In the genomic region with DNA sequence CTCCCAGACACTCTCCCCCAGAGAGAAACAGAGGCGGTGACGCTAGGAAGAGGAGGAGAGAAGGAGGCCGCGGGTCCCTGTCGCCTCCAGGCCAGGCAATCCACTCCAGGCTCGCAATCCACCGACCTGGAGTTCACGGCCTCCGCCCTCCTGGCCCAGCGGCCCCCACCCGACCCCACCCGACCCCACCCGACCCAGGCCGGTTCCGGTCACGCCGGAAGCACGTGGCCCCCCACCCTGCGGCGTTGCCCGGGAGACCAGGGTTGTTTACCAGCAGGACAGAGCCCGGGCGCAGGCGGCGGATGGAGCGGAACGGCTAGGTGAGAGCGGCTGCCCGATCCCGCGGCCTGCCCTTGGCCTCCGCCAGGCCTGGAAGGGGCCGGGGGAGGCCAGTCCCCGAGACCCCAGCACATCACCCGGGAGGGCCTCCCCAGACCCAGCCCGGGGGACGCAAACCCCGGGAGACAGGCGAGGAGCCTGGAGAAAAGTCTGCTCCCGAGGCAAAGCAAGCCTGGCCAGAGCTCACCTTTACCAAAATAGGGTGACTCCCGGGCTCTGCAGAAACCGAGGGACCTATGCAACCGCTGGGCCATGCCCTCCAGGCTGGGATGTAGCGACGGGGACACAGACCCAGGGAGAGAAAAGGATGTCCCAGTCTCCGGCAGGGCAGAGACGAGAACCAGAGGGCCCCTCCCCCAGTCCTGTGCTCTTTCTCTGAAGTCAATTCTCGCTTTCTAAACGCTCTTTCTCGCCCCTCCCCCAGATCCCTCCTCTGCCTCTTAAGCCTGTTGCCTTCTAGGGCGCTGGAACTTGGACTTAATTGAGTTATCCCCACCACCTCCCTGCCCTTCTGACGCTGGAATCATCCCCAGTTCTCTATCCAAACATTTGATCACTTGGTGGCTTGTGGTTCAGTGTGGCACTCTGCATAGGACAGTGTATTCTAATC, we compare ENCODE assay signal across 8 cellular contexts. TPM values are rescaled to one million over a fixed set of nuclear protein-coding genes. Genes with fewer than 3 reads are reported as not detected.
DNase-seq lines count a peak whose midpoint lies in the region; ATAC-seq and TF ChIP-seq lines count a peak whose summit lies in the region.

A gene with protein sequence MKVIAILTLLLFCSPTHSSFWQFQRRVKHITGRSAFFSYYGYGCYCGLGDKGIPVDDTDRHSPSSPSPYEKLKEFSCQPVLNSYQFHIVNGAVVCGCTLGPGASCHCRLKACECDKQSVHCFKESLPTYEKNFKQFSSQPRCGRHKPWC (minus strand): TSS at position 685 of the 949 bp plus-strand sequence. CDS start 9,155 bp downstream, outside the sequence.
A gene with protein sequence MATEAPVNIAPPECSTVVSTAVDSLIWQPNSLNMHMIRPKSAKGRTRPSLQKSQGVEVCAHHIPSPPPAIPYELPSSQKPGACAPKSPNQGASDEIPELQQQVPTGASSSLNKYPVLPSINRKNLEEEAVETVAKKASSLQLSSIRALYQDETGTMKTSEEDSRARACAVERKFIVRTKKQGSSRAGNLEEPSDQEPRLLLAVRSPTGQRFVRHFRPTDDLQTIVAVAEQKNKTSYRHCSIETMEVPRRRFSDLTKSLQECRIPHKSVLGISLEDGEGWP (plus strand): TSS at position 263 of the 949 bp plus-strand sequence. CDS start 4,466 bp downstream, outside the sequence.

- POLR2A ChIA-PET in activated CD8-positive, alpha-beta T cell treated with anti-CD3 and anti-CD28 coated beads, Interleukin-2, amount 10 ng/mL, durations not matched to agents 7 days and 5 days (lab: Charles Lee) = interaction anchor here (0.6 kb wide), 1 partner anchor 8 kb away, joined by 4 read pairs; no protein-coding TSS in a partner anchor

- no peaks in the 10 kb centered on the region for H3K36me3 ChIP-seq in neural cell (ENCODE audit: insufficient read depth, low read length)
- no peaks in the 10 kb centered on the region for H3K36me3 ChIP-seq in thoracic aorta
- no peaks in the 10 kb centered on the region for H3K36me3 ChIP-seq in Karpas-422 (ENCODE audit: insufficient read depth, low read length)

- ATAC-seq in activated CD8-positive, alpha-beta T cell treated with anti-CD3 and anti-CD28 coated beads, Interleukin-2, amount 10 ng/mL, durations not matched to agents 7 days and 5 days = peak; percentile 63
- no peak for ATAC-seq in thoracic aorta (ENCODE audit: insufficient number of reproducible peaks, low FRiP score, low read depth)
- no peak for ATAC-seq in GM19035 (IDR thresholded peaks at IDR 0.05; ENCODE audit: unreplicated experiment)

- H2AFZ ChIP-seq in neural cell (ENCODE audit: low read depth, low read length) = peak within 1 kb of the TSS; percentile 12
- H2AFZ ChIP-seq in Karpas-422 (ENCODE audit: low read length) = no peak within 1 kb of the TSS; the same call in 1 of the 2 replicates

- no peak for TF ChIP-seq EP300 in neural cell (conservative IDR thresholded peaks at IDR 0.05; ENCODE audit: poor library complexity, severe bottlenecking)

- H3K9me3 Mint-ChIP-seq in activated CD8-positive, alpha-beta T cell treated with anti-CD3 and anti-CD28 coated beads, Interleukin-2, amount 10 ng/mL, durations not matched to agents 7 days and 5 days (ENCODE audit: insufficient read depth) = no peaks in the 10 kb centered on the region
- no peaks in the 10 kb centered on the region for H3K9me3 Mint-ChIP-seq in HFFc6

- no peaks in the 10 kb centered on the region for H3K9me2 ChIP-seq in neural cell (ENCODE audit: insufficient read depth, low read length)
- H3K9me2 ChIP-seq in Karpas-422 (replicated peaks; ENCODE audit: insufficient read depth, low read length) = no peaks in the 10 kb centered on the region

- H3K9me3 ChIP-seq in neural cell (ENCODE audit: low read length) (no peaks in the 10 kb centered on the region), thoracic aorta (no peaks in the 10 kb centered on the region), Karpas-422 (ENCODE audit: low read length) (no peaks in the 10 kb centered on the region)

- peak within 1 kb of the TSS; percentile 60 for H3K4me3 Mint-ChIP-seq in activated CD8-positive, alpha-beta T cell treated with anti-CD3 and anti-CD28 coated beads, Interleukin-2, amount 10 ng/mL, durations not matched to agents 7 days and 5 days
- H3K4me3 Mint-ChIP-seq in HFFc6 = no peak within 1 kb of the TSS

- H3K27ac ChIP-seq in neural cell (ENCODE audit: low read length) (no peak within 1 kb of the TSS), thoracic aorta (no peak within 1 kb of the TSS), Karpas-422 (ENCODE audit: low read length) (no peak within 1 kb of the TSS)

- H3K79me2 ChIP-seq in neural cell (replicated peaks; ENCODE audit: insufficient read depth, low read length) = no peaks in the 10 kb centered on the region
- H3K79me2 ChIP-seq in Karpas-422 (ENCODE audit: low read length) = no peaks in the 10 kb centered on the region

- CTCF ChIA-PET in activated CD8-positive, alpha-beta T cell treated with anti-CD3 and anti-CD28 coated beads, Interleukin-2, amount 10 ng/mL, durations not matched to agents 7 days and 5 days (lab: Charles Lee) = interaction anchor here (2.1 to 2.5 kb wide), 2 partner anchors 9 to 27 kb away, joined by 11 to 17 read pairs; no protein-coding TSS in a partner anchor

- H3K4me3 ChIP-seq in NB4 (ENCODE audit: low read depth, low read length) = no peak within 1 kb of the TSS
- peak within 1 kb of the TSS; percentile 65 for H3K4me3 ChIP-seq in neural cell (ENCODE audit: low read length)
- peak within 1 kb of the TSS; percentile 63 for H3K4me3 ChIP-seq in thoracic aorta
- H3K4me3 ChIP-seq in Karpas-422 (ENCODE audit: low read length) = no peak within 1 kb of the TSS

- H3K27me3 Mint-ChIP-seq in activated CD8-positive, alpha-beta T cell treated with anti-CD3 and anti-CD28 coated beads, Interleukin-2, amount 10 ng/mL, durations not matched to agents 7 days and 5 days (ENCODE audit: low read depth) = peaks cover 25% of the 10 kb centered on the region
- H3K27me3 Mint-ChIP-seq in HFFc6 (ENCODE audit: insufficient read depth) = peaks cover 52% of the 10 kb centered on the region

- H3K4me1 ChIP-seq in thoracic aorta (ENCODE audit: control insufficient read depth in 1 of 2, low read depth in 2 of 2) = no peaks in the 10 kb centered on the region
- peaks cover 29% of the 10 kb centered on the region for H3K4me1 ChIP-seq in Karpas-422 (ENCODE audit: low read length)

- TF ChIP-seq CTCF in NB4 (IDR thresholded peaks at IDR 0.05; ENCODE audit: low read depth, low read length) = no peak
- no peak for TF ChIP-seq CTCF in neural cell (IDR thresholded peaks at IDR 0.05; ENCODE audit: poor library complexity, severe bottlenecking)
- no peak for TF ChIP-seq CTCF in thoracic aorta (IDR thresholded peaks at IDR 0.05)
- TF ChIP-seq CTCF in HFFc6 (IDR thresholded peaks at IDR 0.05) = no peak

- DNase-seq in NB4 (ENCODE audit: low read depth) = peak; percentile 52
- DNase-seq in activated CD8-positive, alpha-beta T cell treated with anti-CD3 and anti-CD28 coated beads, Interleukin-2, amount 10 ng/mL, durations not matched to agents 7 days and 5 days = peak; percentile 76
- peak; percentile 85 to 88 for DNase-seq in erythroblast (lab: John Stamatoyannopoulos, UW)
- no peak for DNase-seq in thoracic aorta (ENCODE audit: low spot score)
- DNase-seq in Karpas-422 = no peak
- no peak for DNase-seq in HFFc6

- H3K4me1 Mint-ChIP-seq in activated CD8-positive, alpha-beta T cell treated with anti-CD3 and anti-CD28 coated beads, Interleukin-2, amount 10 ng/mL, durations not matched to agents 7 days and 5 days (ENCODE audit: low read depth) = peaks cover 52% of the 10 kb centered on the region
- H3K4me1 Mint-ChIP-seq in HFFc6 (ENCODE audit: low read depth) = no peaks in the 10 kb centered on the region

- peaks cover 5% of the 10 kb centered on the region for H3K36me3 Mint-ChIP-seq in activated CD8-positive, alpha-beta T cell treated with anti-CD3 and anti-CD28 coated beads, Interleukin-2, amount 10 ng/mL, durations not matched to agents 7 days and 5 days (ENCODE audit: low read depth)
- H3K36me3 Mint-ChIP-seq in HFFc6 (ENCODE audit: low read depth) = no peaks in the 10 kb centered on the region; the same call in 1 of the 2 replicates

- no peaks in the 10 kb centered on the region for H3K27me3 ChIP-seq in neural cell (ENCODE audit: insufficient read depth, low read depth, low read length)
- no peaks in the 10 kb centered on the region for H3K27me3 ChIP-seq in thoracic aorta (replicated peaks; ENCODE audit: insufficient read depth)
- H3K27me3 ChIP-seq in Karpas-422 (ENCODE audit: low read length) = no peaks in the 10 kb centered on the region

- H3K9ac ChIP-seq in neural cell (ENCODE audit: low read length) (peak within 1 kb of the TSS; percentile 57), Karpas-422 (ENCODE audit: low read length) (no peak within 1 kb of the TSS)

- no peaks in the 10 kb centered on the region for H4K20me1 ChIP-seq in neural cell (ENCODE audit: insufficient read depth)
- H4K20me1 ChIP-seq in Karpas-422 (ENCODE audit: insufficient read depth, low read depth, low read length) = no peaks in the 10 kb centered on the region

- no peaks in the 10 kb centered on the region for H3F3A ChIP-seq in neural cell (ENCODE audit: insufficient read depth, low read length, poor library complexity, severe bottlenecking)

- no peak for TF ChIP-seq RAD21 in neural cell (conservative IDR thresholded peaks at IDR 0.05)

- H3K4me2 ChIP-seq in neural cell (ENCODE audit: low read length) = peak within 1 kb of the TSS; percentile 48
- H3K4me2 ChIP-seq in Karpas-422 (ENCODE audit: low read depth, low read length, poor library complexity, severe bottlenecking) = no peak within 1 kb of the TSS

- peak within 1 kb of the TSS; percentile 75 for H3K27ac Mint-ChIP-seq in activated CD8-positive, alpha-beta T cell treated with anti-CD3 and anti-CD28 coated beads, Interleukin-2, amount 10 ng/mL, durations not matched to agents 7 days and 5 days
- H3K27ac Mint-ChIP-seq in HFFc6 = no peak within 1 kb of the TSS

- no peak for TF ChIP-seq POLR2A in NB4 (IDR thresholded peaks at IDR 0.05; ENCODE audit: extremely low read depth, insufficient read length)
- peak; percentile 43 for TF ChIP-seq POLR2A in erythroblast (IDR thresholded peaks at IDR 0.05; ENCODE audit: low read length)

RNA-seq across cellular contexts. Expression of the first gene that starts in this region (rescaled TPM):
- not detected for total RNA-seq in activated CD8-positive, alpha-beta T cell treated with anti-CD3 and anti-CD28 coated beads, Interleukin-2, amount 10 ng/mL, durations not matched to agents 7 days and 5 days
- polyA plus RNA-seq in neural cell = not detected in 2 replicates
- polyA minus RNA-seq in neural cell = not detected in 2 replicates
- total RNA-seq in thoracic aorta = not detected
- not detected in 2 replicates for total RNA-seq in Karpas-422 (2014; rRNA removed; shearing (Covaris generic); ENCODE audit: low replicate concordance)
- not detected for total RNA-seq in HFFc6 (2021; fragmentation: NEBNext Ultra II Directional; extraction: Animal tissue kit (Norgen Biotek cat#: 25700))

RNA-seq across cellular contexts. Expression of the second gene that starts in this region (rescaled TPM):
- under 1 TPM; 0.21 to 0.29 TPM for total RNA-seq in activated CD8-positive, alpha-beta T cell treated with anti-CD3 and anti-CD28 coated beads, Interleukin-2, amount 10 ng/mL, durations not matched to agents 7 days and 5 days
- 0.64 and 0.82 TPM in 2 replicates for polyA plus RNA-seq in neural cell
- 1.5 TPM in 2 replicates for polyA minus RNA-seq in neural cell
- under 1 TPM; 0.28 to 0.68 TPM for total RNA-seq in thoracic aorta
- total RNA-seq in Karpas-422 (2014; rRNA removed; shearing (Covaris generic); ENCODE audit: low replicate concordance) = not detected in 2 replicates
- not detected for total RNA-seq in HFFc6 (2021; fragmentation: NEBNext Ultra II Directional; extraction: Animal tissue kit (Norgen Biotek cat#: 25700))

Comparison
In these comparisons a context has a peak if more than half of its experiments do, and no peak if none do; other contexts are left out.
1. Peak in DNase-seq and ATAC-seq in activated CD8-positive, alpha-beta T cell treated with anti-CD3 and anti-CD28 coated beads, Interleukin-2, amount 10 ng/mL, durations not matched to agents 7 days and 5 days; RNA of the genes that start here not detected or under 1 TPM.
2. DNase-seq: peak in NB4 (single experiment) and erythroblast (2 of 2); none in thoracic aorta (single experiment), Karpas-422 (single experiment) and HFFc6 (single experiment).
3. H3K4me3 ChIP-seq: peak in neural cell (single experiment) and thoracic aorta (single experiment); none in NB4 (single experiment) and Karpas-422 (single experiment).